Comparison of ENCODE assay signal across 29 cellular contexts in the genomic region with DNA sequence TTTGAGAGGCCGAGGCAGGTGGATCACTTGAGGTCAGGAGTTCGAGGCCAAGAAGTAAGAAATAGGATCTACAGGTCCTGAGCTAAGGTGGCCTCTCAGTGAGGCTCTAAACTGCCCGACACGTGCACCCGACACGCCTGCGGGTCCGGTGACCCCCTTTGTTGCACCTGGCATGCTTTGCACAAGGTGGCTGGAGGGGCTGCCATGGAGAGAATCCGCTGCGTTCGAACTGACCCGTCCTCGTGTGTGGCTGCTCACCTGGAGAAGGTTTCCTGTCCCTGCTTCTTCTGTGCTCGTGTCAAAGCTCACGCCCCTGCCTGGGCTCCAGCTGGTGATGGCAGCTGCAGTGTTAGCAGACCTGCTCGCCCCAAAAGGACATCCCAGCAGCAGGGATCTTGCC. TPM values are rescaled to one million over a fixed set of nuclear protein-coding genes. Genes with fewer than 3 reads are reported as not detected.
DNase-seq lines count a peak whose midpoint lies in the region; ATAC-seq and TF ChIP-seq lines count a peak whose summit lies in the region.
"Had no signal": no experiment of that assay in that cellular context is flagged by ENCODE, and none has a peak within 500 bp of the region (broad histone marks: within the 10 kb centered on the region; RNA-seq: fewer than 3 reads in every experiment).

No MANE protein-coding gene starts in this region.

- H3K36me3 Mint-ChIP-seq in CD14-positive monocyte: peaks cover 3 to 5% of the 10 kb centered on the region in 2 donors
- no peaks in the 10 kb centered on the region for H3K36me3 Mint-ChIP-seq in chondrocyte (ENCODE audit: low read depth)
- H3K36me3 Mint-ChIP-seq: CD4-positive, alpha-beta memory T cell had no signal

- intact Hi-C loops in CD14-positive monocyte (cut with micrococcal nuclease) (no loop called here), lower lobe of right lung (cut with DNase I) (no loop called here), sciatic nerve (cut with DNase I) (no loop called here)

- H3K27me3 ChIP-seq in lower lobe of right lung (ENCODE audit: low read depth): peaks cover 21% of the 10 kb centered on the region

- no peaks in the 10 kb centered on the region for H3K36me3 ChIP-seq in lower lobe of right lung
- H3K36me3 ChIP-seq: BLaER1 treated with 17β-estradiol and CSF1 and Interleukin-3, amounts not matched to agents 10 nM and 100 nM had no signal

- ATAC-seq in lower lobe of right lung (no peak), sciatic nerve (no peak)
- ATAC-seq: A549, GM12878 had no signal

- H3K4me1 ChIP-seq in lower lobe of right lung: peaks cover 16% of the 10 kb centered on the region
- H3K4me1 ChIP-seq: A549 had no signal

- DNase-seq in CD14-positive monocyte (ENCODE audit: low spot score) (peak; percentile 19), chondrocyte (ENCODE audit: low spot score) (peak; percentile 60), lower lobe of right lung (peak; percentile 42), sciatic nerve (ENCODE audit: low spot score) (peak; percentile 47), DMS153 (lab: John Stamatoyannopoulos, UW) (no peak), DMS53 treated with DMSO at 0.1 percent for 48 hours (lab: John Stamatoyannopoulos, UW; ENCODE audit: unreplicated experiment) (no peak)
- no peak for DNase-seq in activated naive CD4-positive, alpha-beta T cell treated with anti-CD3 and anti-CD28 coated beads, Interleukin-2, amount 50 U/mL, for 16 hours
- DNase-seq: AML-193; CD4-positive, alpha-beta memory T cell; COR-L47; DMS79; EL; GDM1; GM23248; H7; NCI-H1048; NCI-H1436; NCI-H187; NCI-H2081 treated with DMSO at 0.1 percent for 48 hours; NCI-H446; NCI-H526; NCI-H82; PC-9; RPMI8226; SHP77 had no signal

- H3K4me1 Mint-ChIP-seq in CD14-positive monocyte (peaks cover 8% of the 10 kb centered on the region), chondrocyte (ENCODE audit: low read depth) (peaks cover 6% of the 10 kb centered on the region)

- peaks cover 0 to 13% (median 9%) of the 10 kb centered on the region in 7 donors for H3K9me3 Mint-ChIP-seq in CD14-positive monocyte
- H3K9me3 Mint-ChIP-seq in chondrocyte (ENCODE audit: low read depth): no peaks in the 10 kb centered on the region

- no peak overlapping the region for H3K4me3 Mint-ChIP-seq in CD14-positive monocyte
- no peak overlapping the region for H3K4me3 Mint-ChIP-seq in chondrocyte (ENCODE audit: unreplicated experiment)
- H3K4me3 Mint-ChIP-seq: CD4-positive, alpha-beta memory T cell had no signal

- H3K4me3 ChIP-seq in lower lobe of right lung: no peak overlapping the region
- H3K4me3 ChIP-seq: A549; BLaER1 treated with 17β-estradiol and CSF1 and Interleukin-3, amounts not matched to agents 10 nM and 100 nM; GM12878; GM23248; PC-9 had no signal

- H3K27ac Mint-ChIP-seq in CD14-positive monocyte: no peak overlapping the region
- H3K27ac Mint-ChIP-seq in chondrocyte (ENCODE audit: unreplicated experiment): no peak overlapping the region
- H3K27ac Mint-ChIP-seq: CD4-positive, alpha-beta memory T cell had no signal

- H3K9me3 ChIP-seq in lower lobe of right lung: no peaks in the 10 kb centered on the region
- H3K9me3 ChIP-seq: A549; BLaER1 treated with 17β-estradiol and CSF1 and Interleukin-3, amounts not matched to agents 10 nM and 100 nM had no signal

- H3K27me3 Mint-ChIP-seq in CD14-positive monocyte (ENCODE audit: low read depth in 3 of 3) (peaks cover 36 to 60% (median 43%) of the 10 kb centered on the region in 3 donors), chondrocyte (ENCODE audit: low read depth) (peaks cover 53% of the 10 kb centered on the region)

- TF ChIP-seq CTCF in CD14-positive monocyte (IDR thresholded peaks at IDR 0.05) (no peak), chondrocyte (IDR thresholded peaks at IDR 0.05) (no peak), lower lobe of right lung (IDR thresholded peaks at IDR 0.05) (no peak)

- H3K27ac ChIP-seq in lower lobe of right lung: no peak overlapping the region
- H3K27ac ChIP-seq: A549; BLaER1 treated with 17β-estradiol and CSF1 and Interleukin-3, amounts not matched to agents 10 nM and 100 nM; GM23248; HL-60; PC-9 had no signal

RNA-seq across cellular contexts. Expression of a gene that starts 5.7 kb away (rescaled TPM):
- polyA plus RNA-seq in CD14-positive monocyte: 1 to 10 TPM; 7.6 to 9.4 TPM
- total RNA-seq in chondrocyte (1.2 to 4.2 TPM (median 2.8 TPM) in 3 replicates), lower lobe of right lung (24.1 TPM), sciatic nerve (40.7 TPM)
- total RNA-seq: CD4-positive, alpha-beta memory T cell; GM12878; PC-9 had no signal
- polyA plus RNA-seq: CD4-positive, alpha-beta memory T cell; GM12878 had no signal

Comparison
In these comparisons a context has a peak if more than half of its experiments do, and no peak if none do; other contexts are left out.
1. DNase-seq: peak in CD14-positive monocyte (single experiment), chondrocyte (single experiment), lower lobe of right lung (single experiment) and sciatic nerve (single experiment); none in DMS153 (single experiment), activated naive CD4-positive, alpha-beta T cell treated with anti-CD3 and anti-CD28 coated beads, Interleukin-2, amount 50 U/mL, for 16 hours (single experiment) and DMS53 treated with DMSO at 0.1 percent for 48 hours (single experiment).